8 cellular contexts compared by ENCODE assay signal in the genomic region with DNA sequence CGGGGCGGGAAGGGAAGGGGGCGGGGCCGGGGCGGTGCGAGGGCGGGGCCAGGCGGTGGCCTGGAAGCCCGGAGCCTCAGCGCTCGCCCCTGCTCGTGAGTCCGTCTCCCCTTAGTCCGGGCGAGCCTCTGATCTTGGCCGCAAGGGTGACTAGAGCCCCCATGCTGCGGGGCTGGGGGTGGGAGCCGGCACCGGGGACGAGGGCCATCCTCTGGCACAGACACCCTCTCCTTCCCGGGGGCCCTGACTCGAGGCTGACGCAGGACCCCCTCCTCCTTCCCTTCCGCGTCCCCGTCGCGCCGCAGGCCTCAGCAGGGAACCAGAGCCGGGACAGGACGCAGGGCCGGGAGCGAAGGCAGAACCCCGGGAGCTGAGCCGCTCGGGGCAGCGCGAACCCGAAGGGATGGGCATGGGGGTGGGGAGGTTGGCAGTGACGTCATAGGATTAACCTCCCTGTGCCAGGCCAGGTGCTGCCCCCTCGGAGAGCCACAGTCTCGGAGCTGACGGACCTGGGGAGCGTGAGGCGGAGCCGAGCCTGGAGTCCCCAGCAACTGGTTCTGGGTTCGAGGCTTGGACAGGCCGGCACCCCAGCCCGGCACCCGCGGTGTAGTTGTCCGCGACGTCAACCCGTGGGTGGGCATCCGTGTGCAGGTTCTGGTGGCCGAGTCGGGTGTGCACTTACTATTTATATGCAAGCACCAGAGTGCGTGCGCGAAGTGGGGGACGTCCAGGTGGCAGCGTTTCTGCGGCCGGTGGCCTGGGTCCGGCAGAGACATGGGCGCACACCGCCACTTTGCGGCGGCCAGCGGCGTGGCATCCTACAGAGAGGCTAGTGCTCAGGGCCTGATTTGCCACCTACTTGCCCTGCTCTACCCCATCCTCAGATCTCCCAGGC. TPM values are rescaled to one million over a fixed set of nuclear protein-coding genes. Genes with fewer than 3 reads are reported as not detected.
DNase-seq lines count a peak whose midpoint lies in the region; ATAC-seq and TF ChIP-seq lines count a peak whose summit lies in the region.

No MANE protein-coding gene starts in this region.

- peak; percentile 67 to 95 (median 84) for TF ChIP-seq CTCF in Peyer's patch (IDR thresholded peaks at IDR 0.05)

- intact Hi-C loops in activated T-helper 2 cell treated with anti-CD3 and anti-CD28 coated beads, Interferon-gamma antibody, Interleukin-2, Interleukin-4, amounts not matched to agents 10 μg/mL and 5 μg/mL and 100 μg/mL, durations not matched to agents 14 hours and 24 hours and 36 hours (cut with micrococcal nuclease): loop anchor here (5.0 kb wide), 2 partner anchors 236 to 356 kb away; a partner anchor contains a TSS

- POLR2A ChIA-PET in naive thymus-derived CD8-positive, alpha-beta T cell (lab: Charles Lee): interaction anchor here (0.6 to 7.2 kb wide), 8 partner anchors 9 to 256 kb away, joined by 3 to 195 read pairs (median 6); a partner anchor contains a TSS

- peaks cover 13% of the 10 kb centered on the region for H3K4me1 Mint-ChIP-seq in activated T-helper 2 cell treated with anti-CD3 and anti-CD28 coated beads, Interferon-gamma antibody, Interleukin-2, Interleukin-4, amounts not matched to agents 10 μg/mL and 5 μg/mL and 100 μg/mL, durations not matched to agents 14 hours and 24 hours and 36 hours (ENCODE audit: low read depth)
- H3K4me1 Mint-ChIP-seq in naive thymus-derived CD8-positive, alpha-beta T cell: peaks cover 8 to 25% (median 18%) of the 10 kb centered on the region in 4 donors

- 3% methylated on average over 72 of the region's 72 CpGs for WGBS in HUES64

- no peaks in the 10 kb centered on the region for H3K36me3 ChIP-seq in HUES64 (ENCODE audit: insufficient read depth, low read length)
- no peaks in the 10 kb centered on the region for H3K36me3 ChIP-seq in Peyer's patch

- peak overlapping the region; percentile 87 for H3K4me3 Mint-ChIP-seq in activated T-helper 2 cell treated with anti-CD3 and anti-CD28 coated beads, Interferon-gamma antibody, Interleukin-2, Interleukin-4, amounts not matched to agents 10 μg/mL and 5 μg/mL and 100 μg/mL, durations not matched to agents 14 hours and 24 hours and 36 hours (ENCODE audit: low read depth)
- H3K4me3 Mint-ChIP-seq in naive thymus-derived CD8-positive, alpha-beta T cell: peak overlapping the region; percentile 84 to 94 (median 90)

- H3K27me3 ChIP-seq in HUES64 (ENCODE audit: insufficient read depth, low read length) (no peaks in the 10 kb centered on the region), Peyer's patch (no peaks in the 10 kb centered on the region)

- peak; percentile 34 to 49 for ATAC-seq in naive thymus-derived CD8-positive, alpha-beta T cell

- H3K4me3 ChIP-seq in HUES64 (ENCODE audit: low read length): peak overlapping the region; percentile 68
- peak overlapping the region; percentile 59 to 91 (median 76) for H3K4me3 ChIP-seq in Peyer's patch

- peak; percentile 10 to 37 for TF ChIP-seq POLR2A in Peyer's patch (IDR thresholded peaks at IDR 0.05)

- H3K27me3 Mint-ChIP-seq in activated T-helper 2 cell treated with anti-CD3 and anti-CD28 coated beads, Interferon-gamma antibody, Interleukin-2, Interleukin-4, amounts not matched to agents 10 μg/mL and 5 μg/mL and 100 μg/mL, durations not matched to agents 14 hours and 24 hours and 36 hours (ENCODE audit: low read depth): peaks cover 8% of the 10 kb centered on the region
- peaks cover 0 to 3% (median 3%) of the 10 kb centered on the region in 5 donors for H3K27me3 Mint-ChIP-seq in naive thymus-derived CD8-positive, alpha-beta T cell

- H3K4me1 ChIP-seq in HUES64 (ENCODE audit: insufficient read depth, low read length): peaks cover 3% of the 10 kb centered on the region; the same call in 1 of the 2 replicates
- peaks cover 7 to 58% (median 12%) of the 10 kb centered on the region in 4 donors for H3K4me1 ChIP-seq in Peyer's patch

- H3K27ac ChIP-seq in HUES64 (ENCODE audit: low read depth, low read length) (peak overlapping the region; percentile 67; the same call in 1 of the 2 replicates), Peyer's patch (peak overlapping the region; percentile 93 to 98 (median 96))

- H3K9me3 Mint-ChIP-seq in activated T-helper 2 cell treated with anti-CD3 and anti-CD28 coated beads, Interferon-gamma antibody, Interleukin-2, Interleukin-4, amounts not matched to agents 10 μg/mL and 5 μg/mL and 100 μg/mL, durations not matched to agents 14 hours and 24 hours and 36 hours: no peaks in the 10 kb centered on the region
- no peaks in the 10 kb centered on the region for H3K9me3 Mint-ChIP-seq in naive thymus-derived CD8-positive, alpha-beta T cell

- no peak overlapping the region; the same call in 1 of the 2 replicates for H3K9ac ChIP-seq in HUES64 (ENCODE audit: low read depth, low read length)

- H3K9me3 ChIP-seq in HUES64 (ENCODE audit: insufficient read depth, low read depth, low read length) (no peaks in the 10 kb centered on the region), Peyer's patch (no peaks in the 10 kb centered on the region)

- peak overlapping the region; percentile 78 for H3K27ac Mint-ChIP-seq in activated T-helper 2 cell treated with anti-CD3 and anti-CD28 coated beads, Interferon-gamma antibody, Interleukin-2, Interleukin-4, amounts not matched to agents 10 μg/mL and 5 μg/mL and 100 μg/mL, durations not matched to agents 14 hours and 24 hours and 36 hours
- H3K27ac Mint-ChIP-seq in naive thymus-derived CD8-positive, alpha-beta T cell: peak overlapping the region; percentile 29 to 95 (median 92)

- no peaks in the 10 kb centered on the region for H3K36me3 Mint-ChIP-seq in activated T-helper 2 cell treated with anti-CD3 and anti-CD28 coated beads, Interferon-gamma antibody, Interleukin-2, Interleukin-4, amounts not matched to agents 10 μg/mL and 5 μg/mL and 100 μg/mL, durations not matched to agents 14 hours and 24 hours and 36 hours (ENCODE audit: low read depth)
- H3K36me3 Mint-ChIP-seq in naive thymus-derived CD8-positive, alpha-beta T cell: no peaks in the 10 kb centered on the region

- DNase-seq in GM03348 (ENCODE audit: low spot score) (peak; percentile 94), Peyer's patch (peak; percentile 81 to 92 (median 91)), fibroblast of peridontal ligament (ENCODE audit: extremely low read depth) (peak; percentile 65), stromal cell of bone marrow (ENCODE audit: low read depth) (peak; percentile 48), cortex of kidney (lab: John Stamatoyannopoulos, UW) (no peak)
- DNase-seq in activated T-helper 2 cell treated with anti-CD3 and anti-CD28 coated beads, Interferon-gamma antibody, Interleukin-2, Interleukin-4, amounts not matched to agents 10 μg/mL and 5 μg/mL and 100 μg/mL, durations not matched to agents 14 hours and 24 hours and 36 hours (ENCODE audit: low spot score): peak; percentile 61
- DNase-seq in naive thymus-derived CD8-positive, alpha-beta T cell: peak; percentile 55 to 87 (median 76)

RNA-seq across cellular contexts. Expression of a gene that starts 0.5 kb away (rescaled TPM):
- 16.4 TPM for polyA plus RNA-seq in HUES64 (2013, experiment 1 of 2)
- 21.9 TPM for polyA plus RNA-seq in HUES64 (2013, experiment 2 of 2)
- 10 to 100 TPM; 11.6 to 44.4 (median 18.4) TPM for total RNA-seq in Peyer's patch
- total RNA-seq in activated T-helper 2 cell treated with anti-CD3 and anti-CD28 coated beads, Interferon-gamma antibody, Interleukin-2, Interleukin-4, amounts not matched to agents 10 μg/mL and 5 μg/mL and 100 μg/mL, durations not matched to agents 14 hours and 24 hours and 36 hours: 4.0 and 4.4 TPM in 2 replicates
- total RNA-seq in naive thymus-derived CD8-positive, alpha-beta T cell: 1 to 10 TPM; 1.6 to 4.0 TPM
- polyA plus RNA-seq in naive thymus-derived CD8-positive, alpha-beta T cell: under 1 TPM; 0.35 to 0.65 (median 0.56) TPM

RNA-seq across cellular contexts. Expression of a gene that starts 2.7 kb away (rescaled TPM):
- 1.9 TPM for polyA plus RNA-seq in HUES64 (2013, experiment 1 of 2)
- polyA plus RNA-seq in HUES64 (2013, experiment 2 of 2): 3.7 TPM
- total RNA-seq in Peyer's patch: 100 to 1,000 TPM in 1 of 4 donors, 10 to 100 TPM in 3; 33.8 to 124 (median 76.3) TPM
- total RNA-seq in activated T-helper 2 cell treated with anti-CD3 and anti-CD28 coated beads, Interferon-gamma antibody, Interleukin-2, Interleukin-4, amounts not matched to agents 10 μg/mL and 5 μg/mL and 100 μg/mL, durations not matched to agents 14 hours and 24 hours and 36 hours: 12.8 and 15.9 TPM in 2 replicates
- 10 to 100 TPM; 39.4 to 48.5 TPM for total RNA-seq in naive thymus-derived CD8-positive, alpha-beta T cell
- 10 to 100 TPM; 10.5 to 17.4 (median 11.7) TPM for polyA plus RNA-seq in naive thymus-derived CD8-positive, alpha-beta T cell

RNA-seq across cellular contexts. Expression of a gene that starts 15.5 kb away (rescaled TPM):
- 19.1 TPM for polyA plus RNA-seq in HUES64 (2013, experiment 1 of 2)
- 18.6 TPM for polyA plus RNA-seq in HUES64 (2013, experiment 2 of 2)
- 10 to 100 TPM; 24.3 to 41.8 (median 31.7) TPM for total RNA-seq in Peyer's patch
- total RNA-seq in activated T-helper 2 cell treated with anti-CD3 and anti-CD28 coated beads, Interferon-gamma antibody, Interleukin-2, Interleukin-4, amounts not matched to agents 10 μg/mL and 5 μg/mL and 100 μg/mL, durations not matched to agents 14 hours and 24 hours and 36 hours: 46.4 and 48.1 TPM in 2 replicates
- total RNA-seq in naive thymus-derived CD8-positive, alpha-beta T cell: 10 to 100 TPM; 34.3 to 35.1 TPM
- 1 to 10 TPM; 4.9 to 6.8 (median 5.4) TPM for polyA plus RNA-seq in naive thymus-derived CD8-positive, alpha-beta T cell

RNA-seq across cellular contexts. Expression of a gene that starts 28.9 kb away (rescaled TPM):
- 7.7 TPM for polyA plus RNA-seq in HUES64 (2013, experiment 1 of 2)
- 6.8 TPM for polyA plus RNA-seq in HUES64 (2013, experiment 2 of 2)
- 10 to 100 TPM in 3 of 4 donors, 1 to 10 TPM in 1; 8.4 to 28.9 (median 11.2) TPM for total RNA-seq in Peyer's patch
- 7.5 and 7.8 TPM in 2 replicates for total RNA-seq in activated T-helper 2 cell treated with anti-CD3 and anti-CD28 coated beads, Interferon-gamma antibody, Interleukin-2, Interleukin-4, amounts not matched to agents 10 μg/mL and 5 μg/mL and 100 μg/mL, durations not matched to agents 14 hours and 24 hours and 36 hours
- total RNA-seq in naive thymus-derived CD8-positive, alpha-beta T cell: 1 to 10 TPM; 3.4 to 4.4 TPM
- polyA plus RNA-seq in naive thymus-derived CD8-positive, alpha-beta T cell: 1 to 10 TPM; 2.6 to 3.6 (median 3.3) TPM
